ENCODE assay signal across 10 cellular contexts in genomic region chr9:77807295-77807694, GRCh38.
A peak's percentile ranks its signal among the peaks of the same experiment; 100 is the strongest.
DNase-seq lines count a peak whose midpoint lies in the region; ATAC-seq and TF ChIP-seq lines count a peak whose summit lies in the region.
"Had no signal": no experiment of that assay in that cellular context is flagged by ENCODE, and none has a peak within 500 bp of the region (broad histone marks: within the 10 kb centered on the region; RNA-seq: fewer than 3 reads in every experiment).

No MANE protein-coding gene starts in this region.

- H3K27me3 ChIP-seq in upper lobe of right lung: no peaks in the 10 kb centered on the region
- H3K27me3 ChIP-seq: BLaER1 treated with 17β-estradiol and CSF1 and Interleukin-3, amounts not matched to agents 10 nM and 100 nM had no signal

- no peaks in the 10 kb centered on the region for H3K27me3 Mint-ChIP-seq in WTC11 (ENCODE audit: low read depth)

- no peak overlapping the region for H3K4me3 Mint-ChIP-seq in WTC11

- DNase-seq in activated naive CD4-positive, alpha-beta T cell treated with anti-CD3 and anti-CD28 coated beads, Interleukin-2, amount 50 U/mL, for 72 hours (ENCODE audit: low spot score in 2 of 2): no peak
- DNase-seq in activated naive CD4-positive, alpha-beta T cell treated with Interleukin-2 at 50 U/mL for 16 hours: no peak
- no peak for DNase-seq in WTC11 (ENCODE audit: low spot score)
- no peak for DNase-seq in left cardiac atrium
- DNase-seq in upper lobe of right lung: no peak
- DNase-seq in NCI-H2196 treated with DMSO at 0.1 percent for 48 hours (lab: John Stamatoyannopoulos, UW; ENCODE audit: unreplicated experiment): no peak
- DNase-seq in stimulated activated CD4-positive, alpha-beta T cell treated with anti-CD3 and anti-CD28 coated beads, Interleukin-4, amount 100 ng/mL, for 1 hour: no peak
- DNase-seq: kidney had no signal

- CTCF ChIA-PET in WTC11 (lab: Charles Lee): no interaction called here

- TF ChIP-seq CTCF in WTC11 (IDR thresholded peaks at IDR 0.05): no peak
- no peak for TF ChIP-seq CTCF in upper lobe of right lung (IDR thresholded peaks at IDR 0.05)

- no peaks in the 10 kb centered on the region for H3K9me3 ChIP-seq in upper lobe of right lung
- H3K9me3 ChIP-seq: BLaER1 treated with 17β-estradiol and CSF1 and Interleukin-3, amounts not matched to agents 10 nM and 100 nM had no signal

- H3K4me1 Mint-ChIP-seq in WTC11: peaks cover 19% of the 10 kb centered on the region

- peaks cover 12 to 13% of the 10 kb centered on the region in 2 donors for H3K36me3 Mint-ChIP-seq in activated naive CD4-positive, alpha-beta T cell treated with anti-CD3 and anti-CD28 coated beads, Interleukin-2, amount 50 U/mL, for 72 hours
- H3K36me3 Mint-ChIP-seq in WTC11: no peaks in the 10 kb centered on the region

- no peaks in the 10 kb centered on the region for H3K9me3 Mint-ChIP-seq in activated naive CD4-positive, alpha-beta T cell treated with anti-CD3 and anti-CD28 coated beads, Interleukin-2, amount 50 U/mL, for 72 hours
- no peaks in the 10 kb centered on the region for H3K9me3 Mint-ChIP-seq in WTC11

- peak; percentile 74 to 80 for ATAC-seq in activated naive CD4-positive, alpha-beta T cell treated with anti-CD3 and anti-CD28 coated beads, Interleukin-2, amount 50 U/mL, for 72 hours
- ATAC-seq in WTC11 (no peak), left cardiac atrium (peak; percentile 56 to 59), upper lobe of right lung (peak; percentile 84), GM19324 (IDR thresholded peaks at IDR 0.05; ENCODE audit: low FRiP score, unreplicated experiment) (no peak)

- no peak overlapping the region for H3K27ac Mint-ChIP-seq in activated naive CD4-positive, alpha-beta T cell treated with anti-CD3 and anti-CD28 coated beads, Interleukin-2, amount 50 U/mL, for 72 hours
- H3K27ac Mint-ChIP-seq in WTC11: no peak overlapping the region

- peaks cover 23% of the 10 kb centered on the region for H3K4me1 ChIP-seq in upper lobe of right lung

- intact Hi-C loops in left cardiac atrium (cut with DNase I) (no loop called here), upper lobe of right lung (cut with DNase I) (no loop called here)

- H3K36me3 ChIP-seq in upper lobe of right lung: peaks cover 9% of the 10 kb centered on the region

- POLR2A ChIA-PET in WTC11 (lab: Charles Lee): no interaction called here

- no peak overlapping the region for H3K4me3 ChIP-seq in upper lobe of right lung
- H3K4me3 ChIP-seq: BLaER1 treated with 17β-estradiol and CSF1 and Interleukin-3, amounts not matched to agents 10 nM and 100 nM had no signal

- H3K27ac ChIP-seq in upper lobe of right lung: peak overlapping the region; percentile 51
- H3K27ac ChIP-seq: BLaER1 treated with 17β-estradiol and CSF1 and Interleukin-3, amounts not matched to agents 10 nM and 100 nM had no signal

TF ChIP-seq in WTC11, 78 proteins besides CTCF, POLR2A, EP300 and RAD21:
- TF ChIP-seq GABPB1 (CRISPR knock-in tag; IDR thresholded peaks at IDR 0.05) (peak; percentile 58; the same call in 1 of the 2 replicates), NFYB (CRISPR knock-in tag; conservative IDR thresholded peaks at IDR 0.05; ENCODE audit: low read depth) (no peak)

Comparison
In these comparisons a context has a peak if more than half of its experiments do, and no peak if none do; other contexts are left out.
1. ATAC-seq: peak in activated naive CD4-positive, alpha-beta T cell treated with anti-CD3 and anti-CD28 coated beads, Interleukin-2, amount 50 U/mL, for 72 hours (2 of 2), left cardiac atrium (2 of 2) and upper lobe of right lung (single experiment); none in WTC11 (single experiment) and GM19324 (single experiment).